ENCODE assay signal across 2 cellular contexts in genomic region chr6:35160642-35161041, GRCh38.
TF ChIP-seq lines count a peak whose summit lies in the region.

No MANE protein-coding gene starts in this region.

TF ChIP-seq in HEK293, 187 proteins besides CTCF, POLR2A, EP300 and RAD21:
- TF ChIP-seq MEIS1 (CRISPR knock-in tag; IDR thresholded peaks at IDR 0.05; ENCODE audit: borderline replicate concordance), result no peak
- TF ChIP-seq ZBTB20 (tag by site-specific recombination; IDR thresholded peaks at IDR 0.05), result peak; percentile 85
- TF ChIP-seq ZSCAN16 (tag by site-specific recombination; IDR thresholded peaks at IDR 0.05), result peak; percentile 86

TF ChIP-seq in K562, 482 proteins besides CTCF, POLR2A, EP300 and RAD21:
- 0 out of 2 replicates have a peak, but pooled peaks have one; percentile 8 for TF ChIP-seq ETV1 (tag; conservative IDR thresholded peaks at IDR 0.05; ENCODE audit: low read depth)
- no peak for TF ChIP-seq NR4A1 (CRISPR knock-in tag; IDR thresholded peaks at IDR 0.05)
- TF ChIP-seq NR4A1 (tag; IDR thresholded peaks at IDR 0.05), result no peak
